ENCODE assay signal across 23 cellular contexts in genomic region chr5:3348576-3349535, GRCh38.
DNase-seq lines count a peak whose midpoint lies in the region; ATAC-seq and TF ChIP-seq lines count a peak whose summit lies in the region.
"Had no signal": no experiment of that assay in that cellular context is flagged by ENCODE, and none has a peak within 500 bp of the region (broad histone marks: within the 10 kb centered on the region; RNA-seq: fewer than 3 reads in every experiment).

No MANE protein-coding gene starts in this region.

- H3K14ac ChIP-seq in neuronal stem cell (ENCODE audit: low read length) (peak overlapping the region; percentile 50), mesenchymal stem cell (ENCODE audit: low read length in 2 of 2) (no peak overlapping the region)

- H3K4me2 ChIP-seq in neuronal stem cell (ENCODE audit: insufficient read depth, low read length, poor library complexity, severe bottlenecking) = no peak overlapping the region
- no peak overlapping the region for H3K4me2 ChIP-seq in mesenchymal stem cell (ENCODE audit: low read length, poor library complexity, severe bottlenecking)

- no peaks in the 10 kb centered on the region for H3K4me1 Mint-ChIP-seq in type B pancreatic cell (ENCODE audit: unreplicated experiment)
- H3K4me1 Mint-ChIP-seq: CD8-positive, alpha-beta memory T cell had no signal

- ATAC-seq in GM19351 (IDR thresholded peaks at IDR 0.05; ENCODE audit: unreplicated experiment) = no peak
- ATAC-seq: GM12878, HepG2 had no signal

- H3K18ac ChIP-seq in neuronal stem cell (ENCODE audit: low read length) (peak overlapping the region; percentile 68), mesenchymal stem cell (ENCODE audit: low read depth in 1 of 2, low read length in 2 of 2) (no peak overlapping the region)

- H2BK120ac ChIP-seq in neuronal stem cell (ENCODE audit: low read depth, low read length) (no peak overlapping the region), mesenchymal stem cell (ENCODE audit: low read depth, low read length) (no peak overlapping the region)

- no peak for TF ChIP-seq CTCF in type B pancreatic cell (conservative IDR thresholded peaks at IDR 0.05)

- H3K9ac ChIP-seq in neuronal stem cell (ENCODE audit: low read depth, low read length, poor library complexity) (no peak overlapping the region), mesenchymal stem cell (ENCODE audit: low read length) (no peak overlapping the region)

- peak overlapping the region; percentile 39 for H3K23ac ChIP-seq in neuronal stem cell (ENCODE audit: low read depth, low read length, poor library complexity)
- H3K23ac ChIP-seq in mesenchymal stem cell (ENCODE audit: low read length in 2 of 2) = no peak overlapping the region

- H3K36me3 ChIP-seq in neuronal stem cell (replicated peaks in 1 of 2; ENCODE audit: control insufficient read depth in 2 of 2, insufficient read depth in 2 of 2, low read length in 2 of 2) (no peaks in the 10 kb centered on the region), mesenchymal stem cell (ENCODE audit: control insufficient read depth in 1 of 2, insufficient read depth in 2 of 2, low read depth in 1 of 2, low read length in 2 of 2) (no peaks in the 10 kb centered on the region)

- no peaks in the 10 kb centered on the region for H3K79me1 ChIP-seq in neuronal stem cell (ENCODE audit: low read depth, low read length)
- H3K79me1 ChIP-seq in mesenchymal stem cell (replicated peaks; ENCODE audit: low read length, poor library complexity, severe bottlenecking) = no peaks in the 10 kb centered on the region

- H3K27ac Mint-ChIP-seq in type B pancreatic cell = no peak overlapping the region
- H3K27ac Mint-ChIP-seq: CD8-positive, alpha-beta memory T cell; HFFc6 had no signal

- H3K4ac ChIP-seq in neuronal stem cell (ENCODE audit: low read length) (peak overlapping the region; percentile 41), mesenchymal stem cell (ENCODE audit: low read depth in 1 of 2, low read length in 2 of 2) (no peak overlapping the region)

- no peaks in the 10 kb centered on the region for H3K9me3 Mint-ChIP-seq in type B pancreatic cell

- no peaks in the 10 kb centered on the region for H3K36me3 Mint-ChIP-seq in type B pancreatic cell

- H3K27ac ChIP-seq in neuronal stem cell (replicated peaks; ENCODE audit: low read length) (no peak overlapping the region), mesenchymal stem cell (ENCODE audit: low read length, poor library complexity, severe bottlenecking) (no peak overlapping the region)

- H3K27me3 ChIP-seq in neuronal stem cell (ENCODE audit: control insufficient read depth in 3 of 3, insufficient read depth in 3 of 3, low read depth in 1 of 3, low read length in 3 of 3) (no peaks in the 10 kb centered on the region), mesenchymal stem cell (ENCODE audit: control insufficient read depth in 1 of 2, insufficient read depth in 1 of 2, low read length in 2 of 2) (no peaks in the 10 kb centered on the region)

- H4K8ac ChIP-seq in neuronal stem cell (ENCODE audit: low read depth, low read length) = no peak overlapping the region
- no peak overlapping the region for H4K8ac ChIP-seq in mesenchymal stem cell (ENCODE audit: low read length)

- H3K4me1 ChIP-seq in neuronal stem cell (ENCODE audit: control insufficient read depth in 2 of 2, insufficient read depth in 1 of 2, low read depth in 1 of 2, low read length in 2 of 2) (no peaks in the 10 kb centered on the region), mesenchymal stem cell (ENCODE audit: control insufficient read depth, insufficient read depth, low read depth, low read length) (no peaks in the 10 kb centered on the region)

- H4K91ac ChIP-seq in neuronal stem cell (ENCODE audit: low read depth, low read length, poor library complexity) = no peak overlapping the region
- H4K91ac ChIP-seq in mesenchymal stem cell (ENCODE audit: low read length) = no peak overlapping the region

- DNase-seq in activated CD8-positive, alpha-beta memory T cell treated with anti-CD3 and anti-CD28 coated beads, Interleukin-2, amount 50 U/mL, for 48 hours = peak; percentile 7
- peak; percentile 29 for DNase-seq in ecto neural progenitor cell (ENCODE audit: low spot score)
- no peak for DNase-seq in neuronal stem cell (ENCODE audit: low spot score)
- peak; percentile 42 for DNase-seq in type B pancreatic cell (ENCODE audit: extremely low spot score, unreplicated experiment)
- DNase-seq in mesenchymal stem cell = no peak
- no peak for DNase-seq in NOMO-1 (lab: John Stamatoyannopoulos, UW; ENCODE audit: unreplicated experiment in 2 of 2)
- DNase-seq: ACHN; C1 segment of cervical spinal cord; CD8-positive, alpha-beta memory T cell; DMS53; EL; HFFc6; KBM-7; NCI-H1105 treated with DMSO at 0.1 percent for 48 hours; NCI-H1694; NCI-H2107; NCI-H510A; NCI-H748 treated with DMSO at 0.1 percent for 48 hours; OCI-M1; SIG-M5 had no signal

- peaks cover 24% of the 10 kb centered on the region for H3K27me3 Mint-ChIP-seq in type B pancreatic cell
- H3K27me3 Mint-ChIP-seq: CD8-positive, alpha-beta memory T cell had no signal

- H2BK12ac ChIP-seq in neuronal stem cell (ENCODE audit: low read length) = no peak overlapping the region
- H2BK12ac ChIP-seq in mesenchymal stem cell (ENCODE audit: low read length in 2 of 2) = no peak overlapping the region

- H2BK15ac ChIP-seq in neuronal stem cell (ENCODE audit: low read length) (no peak overlapping the region), mesenchymal stem cell (ENCODE audit: low read depth, poor library complexity, severe bottlenecking) (no peak overlapping the region)

- WGBS in neuronal stem cell (ENCODE audit: extremely low coverage in 2 of 2, insufficient read length in 2 of 2, insufficient replicate concordance in 1 of 2), 2 donors = no CpG with 5 or more reads among the region's 22 CpGs
- WGBS in mesenchymal stem cell = 84% methylated on average over 22 of the region's 22 CpGs

- H2AK5ac ChIP-seq in neuronal stem cell (ENCODE audit: low read depth, low read length) (no peak overlapping the region), mesenchymal stem cell (ENCODE audit: low read length, severe bottlenecking) (no peak overlapping the region)

- H3K9me3 ChIP-seq in neuronal stem cell (replicated peaks in 1 of 2; ENCODE audit: control insufficient read depth in 2 of 2, insufficient read depth in 1 of 2, low read depth in 1 of 2, low read length in 2 of 2) (peaks cover 0 to 6% of the 10 kb centered on the region in 2 donors), mesenchymal stem cell (ENCODE audit: control insufficient read depth, low read length) (no peaks in the 10 kb centered on the region)

- H3K4me3 ChIP-seq in neuronal stem cell (ENCODE audit: low read length in 2 of 2) (no peak overlapping the region), mesenchymal stem cell (ENCODE audit: insufficient read depth in 1 of 2, low read depth in 1 of 2, low read length in 2 of 2) (no peak overlapping the region)
- H3K4me3 ChIP-seq: GM12878 had no signal

- no peak overlapping the region for H3K4me3 Mint-ChIP-seq in type B pancreatic cell
- H3K4me3 Mint-ChIP-seq: CD8-positive, alpha-beta memory T cell; HFFc6 had no signal

- H2AFZ ChIP-seq in neuronal stem cell (ENCODE audit: low read length) = no peak overlapping the region
- H2AFZ ChIP-seq in mesenchymal stem cell (ENCODE audit: low read depth, low read length) = no peak overlapping the region

- H2BK5ac ChIP-seq in neuronal stem cell (ENCODE audit: low read length) = peak overlapping the region; percentile 43
- no peak overlapping the region for H2BK5ac ChIP-seq in mesenchymal stem cell (ENCODE audit: low read depth, low read length, poor library complexity, severe bottlenecking)

Comparison
In these comparisons a context has a peak if more than half of its experiments do, and no peak if none do; other contexts are left out.
1. DNase-seq: peak in activated CD8-positive, alpha-beta memory T cell treated with anti-CD3 and anti-CD28 coated beads, Interleukin-2, amount 50 U/mL, for 48 hours (single experiment), ecto neural progenitor cell (single experiment) and type B pancreatic cell (single experiment); none in neuronal stem cell (single experiment), mesenchymal stem cell (single experiment) and NOMO-1 (0 of 2).